3 cellular contexts compared by ENCODE assay signal in genomic region chr2:238053195-238053776, GRCh38.
A peak's percentile ranks its signal among the peaks of the same experiment; 100 is the strongest.
TF ChIP-seq lines count a peak whose summit lies in the region.

No MANE protein-coding gene starts in this region.

TF ChIP-seq in SK-N-SH treated with all-trans-retinoic acid at 6 μM for 48 hours, 23 proteins besides CTCF, POLR2A, EP300 and RAD21:
- peak; percentile 93 for TF ChIP-seq ZNF8 (CRISPR knock-in tag; IDR thresholded peaks at IDR 0.05)
- TF ChIP-seq, protein P1, sequence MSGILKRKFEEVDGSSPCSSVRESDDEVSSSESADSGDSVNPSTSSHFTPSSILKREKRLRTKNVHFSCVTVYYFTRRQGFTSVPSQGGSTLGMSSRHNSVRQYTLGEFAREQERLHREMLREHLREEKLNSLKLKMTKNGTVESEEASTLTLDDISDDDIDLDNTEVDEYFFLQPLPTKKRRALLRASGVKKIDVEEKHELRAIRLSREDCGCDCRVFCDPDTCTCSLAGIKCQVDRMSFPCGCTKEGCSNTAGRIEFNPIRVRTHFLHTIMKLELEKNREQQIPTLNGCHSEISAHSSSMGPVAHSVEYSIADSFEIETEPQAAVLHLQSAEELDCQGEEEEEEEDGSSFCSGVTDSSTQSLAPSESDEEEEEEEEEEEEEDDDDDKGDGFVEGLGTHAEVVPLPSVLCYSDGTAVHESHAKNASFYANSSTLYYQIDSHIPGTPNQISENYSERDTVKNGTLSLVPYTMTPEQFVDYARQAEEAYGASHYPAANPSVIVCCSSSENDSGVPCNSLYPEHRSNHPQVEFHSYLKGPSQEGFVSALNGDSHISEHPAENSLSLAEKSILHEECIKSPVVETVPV (CRISPR knock-in tag; IDR thresholded peaks at IDR 0.05), result no peak

TF ChIP-seq in SK-N-SH, 30 proteins besides CTCF, POLR2A, EP300 and RAD21:
- no peak for TF ChIP-seq MAX (IDR thresholded peaks at IDR 0.05; ENCODE audit: low read depth)

TF ChIP-seq in IMR-90, 13 proteins besides CTCF, POLR2A, EP300 and RAD21:
- peak; percentile 21; the same call in 1 of the 2 replicates for TF ChIP-seq MAFK (IDR thresholded peaks at IDR 0.05; ENCODE audit: low read depth, low read length)
- no peak for TF ChIP-seq MAZ (IDR thresholded peaks at IDR 0.05; ENCODE audit: borderline replicate concordance, low read depth, low read length)
- no peak for TF ChIP-seq RFX5 (IDR thresholded peaks at IDR 0.05; ENCODE audit: low read depth, low read length)
- TF ChIP-seq NFE2L2 (IDR thresholded peaks at IDR 0.05; ENCODE audit: low read depth, low read length), result peak; percentile 79
